In genomic region chr4:128287159-128287870, GRCh38 we compare ENCODE assay signal across 8 cellular contexts. TPM values are rescaled to one million over a fixed set of nuclear protein-coding genes. Genes with fewer than 3 reads are reported as not detected.
DNase-seq lines count a peak whose midpoint lies in the region; TF ChIP-seq lines count a peak whose summit lies in the region.

Gene PGRMC2 (minus strand): TSS chr4:128287813. CDS start chr4:128287790, 23 bp downstream.

- in situ Hi-C loops in HAP-1 (cut with MboI; ENCODE audit: low sequenced_read_pairs) = no loop called here
- in situ Hi-C loops in astrocyte of the spinal cord (cut with HindIII; ENCODE audit: low sequenced_read_pairs) = no loop called here

- TF ChIP-seq CTCF in astrocyte of the spinal cord (IDR thresholded peaks at IDR 0.05; ENCODE audit: low read depth, low read length) = no peak

- peak within 1 kb of the TSS; percentile 92 for H3K4me2 ChIP-seq in skeletal muscle satellite cell (ENCODE audit: low read length)

- H3K4me3 ChIP-seq in HAP-1 (peak within 1 kb of the TSS; percentile 61), astrocyte of the spinal cord (ENCODE audit: low read depth, low read length) (peak within 1 kb of the TSS; percentile 86), iPS-20b (ENCODE audit: low read length) (peak within 1 kb of the TSS; percentile 87), skeletal muscle satellite cell (ENCODE audit: low read length) (peak within 1 kb of the TSS; percentile 89)

- H3K9ac ChIP-seq in iPS-20b (ENCODE audit: low read depth, low read length) = peak within 1 kb of the TSS; percentile 91
- H3K9ac ChIP-seq in skeletal muscle satellite cell (ENCODE audit: low read depth, low read length) = peak within 1 kb of the TSS; percentile 94

- H3K36me3 ChIP-seq in HAP-1 (replicated peaks) = no peaks in the 10 kb centered on the region
- peaks cover 13% of the 10 kb centered on the region; the same call in 1 of the 2 replicates for H3K36me3 ChIP-seq in iPS-20b (ENCODE audit: insufficient read depth, low read depth, low read length)
- H3K36me3 ChIP-seq in skeletal muscle satellite cell (ENCODE audit: insufficient read depth, low read length) = peaks cover 10% of the 10 kb centered on the region

- no peaks in the 10 kb centered on the region; the same call in 1 of the 2 replicates for H3K9me3 ChIP-seq in HAP-1
- H3K9me3 ChIP-seq in iPS-20b (ENCODE audit: insufficient read depth, low read depth, low read length) = no peaks in the 10 kb centered on the region
- H3K9me3 ChIP-seq in skeletal muscle satellite cell (replicated peaks; ENCODE audit: low read length) = no peaks in the 10 kb centered on the region

- H3K27me3 ChIP-seq in HAP-1 (ENCODE audit: low read depth) (no peaks in the 10 kb centered on the region), iPS-20b (ENCODE audit: insufficient read depth, low read length) (no peaks in the 10 kb centered on the region), skeletal muscle satellite cell (ENCODE audit: control insufficient read depth, insufficient read depth, low read length) (no peaks in the 10 kb centered on the region)

- H3K4me1 ChIP-seq in HAP-1 = peaks cover 14% of the 10 kb centered on the region
- H3K4me1 ChIP-seq in iPS-20b (ENCODE audit: insufficient read depth, low read length) = peaks cover 8% of the 10 kb centered on the region; the same call in 1 of the 2 replicates
- H3K4me1 ChIP-seq in skeletal muscle satellite cell (ENCODE audit: control insufficient read depth, insufficient read depth, low read length) = peaks cover 20% of the 10 kb centered on the region

- H3K27ac ChIP-seq in iPS-20b (ENCODE audit: low read length) = peak within 1 kb of the TSS; percentile 82

- DNase-seq in NCI-H1417 (lab: John Stamatoyannopoulos, UW) (peak in 2 of 3 experiments; percentile 79 to 81), NCI-H1417 treated with DMSO at 0.1 percent for 48 hours (lab: John Stamatoyannopoulos, UW) (no peak), HAP-1 (ENCODE audit: low spot score in 2 of 2) (peak; percentile 11 to 51), NCI-H69 (lab: John Stamatoyannopoulos, UW) (peak; percentile 70), astrocyte of the spinal cord (ENCODE audit: low read depth, low spot score) (peak; percentile 27), middle frontal gyrus (ENCODE audit: extremely low spot score, low spot score) (no peak)

RNA-seq across cellular contexts. Expression of gene PGRMC2, which starts in this region (rescaled TPM):
- 18.1 and 18.5 TPM in 2 replicates for total RNA-seq in skeletal muscle satellite cell (2012; rRNA removed)

Comparison
In these comparisons a context has a peak if more than half of its experiments do, and no peak if none do; other contexts are left out.
1. DNase-seq: peak in NCI-H1417 (2 of 3), HAP-1 (2 of 2), NCI-H69 (single experiment) and astrocyte of the spinal cord (single experiment); none in NCI-H1417 treated with DMSO at 0.1 percent for 48 hours (single experiment) and middle frontal gyrus (single experiment).
2. Peak in every context shown above with its lines, with median percentiles within 50 percentile points of each other: H3K4me3 ChIP-seq.